8 cellular contexts compared by ENCODE assay signal in genomic region chr13:23610187-23610576, GRCh38. TPM values are rescaled to one million over a fixed set of nuclear protein-coding genes. Genes with fewer than 3 reads are reported as not detected.
DNase-seq lines count a peak whose midpoint lies in the region; ATAC-seq and TF ChIP-seq lines count a peak whose summit lies in the region.

No MANE protein-coding gene starts in this region.

- peaks cover 33% of the 10 kb centered on the region for H3K4me1 Mint-ChIP-seq in chondrocyte (ENCODE audit: low read depth)
- H3K4me1 Mint-ChIP-seq in activated T-cell treated with anti-CD3 and anti-CD28 coated beads, Interleukin-2, amount 50 U/mL, for 24 hours (ENCODE audit: low read depth) = peaks cover 16% of the 10 kb centered on the region

- no peaks in the 10 kb centered on the region for H3K27me3 Mint-ChIP-seq in chondrocyte (ENCODE audit: low read depth)
- H3K27me3 Mint-ChIP-seq in activated T-cell treated with anti-CD3 and anti-CD28 coated beads, Interleukin-2, amount 50 U/mL, for 24 hours = peaks cover 27% of the 10 kb centered on the region

- no peaks in the 10 kb centered on the region for H3K9me3 ChIP-seq in GM23248 (ENCODE audit: low read depth)

- H3K4me2 ChIP-seq in GM23248 (ENCODE audit: unreplicated experiment) = peak overlapping the region; percentile 94

- H3K27ac ChIP-seq in GM23248 = peak overlapping the region; percentile 65

- H3K9me3 Mint-ChIP-seq in chondrocyte (ENCODE audit: low read depth) = no peaks in the 10 kb centered on the region
- H3K9me3 Mint-ChIP-seq in activated T-cell treated with anti-CD3 and anti-CD28 coated beads, Interleukin-2, amount 50 U/mL, for 24 hours = no peaks in the 10 kb centered on the region

- peaks cover 31% of the 10 kb centered on the region for H3K4me1 ChIP-seq in GM23248 (ENCODE audit: insufficient read depth)

- no peaks in the 10 kb centered on the region for H3K36me3 ChIP-seq in GM23248 (ENCODE audit: low read depth)

- no peak for ATAC-seq in HG03280 (IDR thresholded peaks at IDR 0.05; ENCODE audit: unreplicated experiment)

- TF ChIP-seq CTCF in AG10803 (conservative IDR thresholded peaks at IDR 0.05; ENCODE audit: low read length) = no peak
- no peak for TF ChIP-seq CTCF in chondrocyte (IDR thresholded peaks at IDR 0.05)

- peaks cover 20% of the 10 kb centered on the region for H3F3A ChIP-seq in GM23248 (ENCODE audit: insufficient read depth)

- H3K9ac ChIP-seq in GM23248 = peak overlapping the region; percentile 65

- H3K36me3 Mint-ChIP-seq in chondrocyte (ENCODE audit: low read depth) = peaks cover 1% of the 10 kb centered on the region
- no peaks in the 10 kb centered on the region for H3K36me3 Mint-ChIP-seq in activated T-cell treated with anti-CD3 and anti-CD28 coated beads, Interleukin-2, amount 50 U/mL, for 24 hours (ENCODE audit: low read depth)

- no peaks in the 10 kb centered on the region for H3K27me3 ChIP-seq in GM23248 (replicated peaks; ENCODE audit: insufficient read depth)

- H3K4me3 Mint-ChIP-seq in chondrocyte (ENCODE audit: unreplicated experiment) = no peak overlapping the region
- H3K4me3 Mint-ChIP-seq in activated T-cell treated with anti-CD3 and anti-CD28 coated beads, Interleukin-2, amount 50 U/mL, for 24 hours = no peak overlapping the region

- H3K27ac Mint-ChIP-seq in chondrocyte (ENCODE audit: unreplicated experiment) = peak overlapping the region; percentile 82
- H3K27ac Mint-ChIP-seq in activated T-cell treated with anti-CD3 and anti-CD28 coated beads, Interleukin-2, amount 50 U/mL, for 24 hours = no peak overlapping the region

- H3K79me2 ChIP-seq in GM23248 (ENCODE audit: insufficient read depth) = no peaks in the 10 kb centered on the region

- no peaks in the 10 kb centered on the region for H4K20me1 ChIP-seq in GM23248 (ENCODE audit: insufficient read depth)

- H3K4me3 ChIP-seq in AG10803 (ENCODE audit: low read length) (peak overlapping the region; percentile 2; the same call in 1 of the 2 replicates), GM23248 (peak overlapping the region; percentile 66)

- DNase-seq in AG10803 (ENCODE audit: low read depth) (no peak), GM23248 (peak; percentile 51), chondrocyte (ENCODE audit: low spot score) (no peak), myocyte (ENCODE audit: low read depth) (peak; percentile 32), NAMALWA (ENCODE audit: low spot score) (no peak), AG08395 (ENCODE audit: low spot score) (no peak)
- no peak for DNase-seq in activated T-cell treated with anti-CD3 and anti-CD28 coated beads, Interleukin-2, amount 50 U/mL, for 24 hours

- no peaks in the 10 kb centered on the region for H3K9me2 ChIP-seq in GM23248 (ENCODE audit: insufficient read depth)

- peak overlapping the region; percentile 84 for H2AFZ ChIP-seq in GM23248

- in situ Hi-C loops in GM23248 (cut with MboI) = no loop called here

- 5 to 6% methylated on average over 1 of the region's 1 CpG for WGBS in GM23248 (ENCODE audit: low coverage in 1 of 2, low lambda C conversion rate in 2 of 2, missing lambda C conversion rate in 2 of 2), 2 experiments

RNA-seq across cellular contexts. Expression of gene TNFRSF19, which starts 40.0 kb away (rescaled TPM):
- total RNA-seq in GM23248 (2014; rRNA removed; shearing (Covaris generic)) = 3.4 and 5.4 TPM in 2 replicates
- polyA plus RNA-seq in GM23248 (2016; fragmentation: Nextera tagmentation; extraction: Ambion mirVana) = 2.7 and 3.4 TPM in 2 replicates
- total RNA-seq in chondrocyte = 1.2 to 1.7 TPM (median 1.3 TPM) in 3 replicates
- 22.7 and 30.5 TPM in 2 replicates for total RNA-seq in myocyte
- 5.3 TPM for polyA plus RNA-seq in myocyte (2012)

Comparison
In these comparisons a context has a peak if more than half of its experiments do, and no peak if none do; other contexts are left out.
1. DNase-seq: peak in GM23248 (single experiment) and myocyte (single experiment); none in AG10803 (single experiment), chondrocyte (single experiment), NAMALWA (single experiment), AG08395 (single experiment) and activated T-cell treated with anti-CD3 and anti-CD28 coated beads, Interleukin-2, amount 50 U/mL, for 24 hours (single experiment).